22 cellular contexts compared by ENCODE assay signal in the genomic region with DNA sequence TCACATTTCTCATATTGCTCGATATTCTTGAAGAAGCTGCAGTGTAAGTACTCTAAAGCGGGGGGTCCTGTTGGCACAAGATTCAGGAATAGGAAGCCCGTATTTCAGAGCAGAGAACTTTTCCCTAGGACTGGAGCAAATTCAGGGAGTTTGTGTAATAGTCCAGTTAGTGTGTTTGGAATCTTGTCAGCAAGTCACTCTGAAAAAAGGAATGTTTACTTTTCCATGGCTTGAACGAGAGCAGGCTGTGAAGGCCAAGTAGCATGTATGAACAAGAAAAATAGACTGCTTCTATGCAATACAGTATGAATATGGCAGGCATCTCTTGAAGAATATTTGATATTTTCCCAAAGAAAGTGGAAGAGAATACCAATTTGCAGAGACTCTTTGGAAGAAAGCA. TPM values are rescaled to one million over a fixed set of nuclear protein-coding genes. Genes with fewer than 3 reads are reported as not detected.
DNase-seq lines count a peak whose midpoint lies in the region; FAIRE-seq and TF ChIP-seq lines count a peak whose summit lies in the region.
"Had no signal": no experiment of that assay in that cellular context is flagged by ENCODE, and none has a peak within 500 bp of the region (broad histone marks: within the 10 kb centered on the region; RNA-seq: fewer than 3 reads in every experiment).

No MANE protein-coding gene starts in this region.

- no peaks in the 10 kb centered on the region for H3K4me1 Mint-ChIP-seq in immature natural killer cell

- intact Hi-C loops in left ventricle myocardium inferior (cut with micrococcal nuclease) (no loop called here), PC-9 (cut with micrococcal nuclease; ENCODE audit: unreplicated experiment) (no loop called here)

- H2AFZ ChIP-seq in PC-9 = no peak overlapping the region

- CTCF ChIA-PET in PC-9 (lab: Charles Lee) = no interaction called here

- no peaks in the 10 kb centered on the region for H3K9me2 ChIP-seq in PC-9 (ENCODE audit: insufficient read depth)

- H3K36me3 Mint-ChIP-seq in immature natural killer cell = peaks cover 28 to 41% (median 31%) of the 10 kb centered on the region in 3 donors

- no peak for TF ChIP-seq CTCF in coronary artery (IDR thresholded peaks at IDR 0.05)
- no peak for TF ChIP-seq CTCF in left ventricle myocardium inferior (IDR thresholded peaks at IDR 0.05; ENCODE audit: borderline replicate concordance)
- TF ChIP-seq CTCF in neutrophil (IDR thresholded peaks at IDR 0.05) = no peak
- TF ChIP-seq CTCF in PC-9 (conservative IDR thresholded peaks at IDR 0.05) = no peak

- no peak overlapping the region for H3K4me2 ChIP-seq in PC-9

- no peaks in the 10 kb centered on the region for H3K9me3 Mint-ChIP-seq in immature natural killer cell
- H3K9me3 Mint-ChIP-seq: CD8-positive, alpha-beta T cell; naive B cell had no signal

- H3K27me3 Mint-ChIP-seq in immature natural killer cell (ENCODE audit: low read depth in 3 of 3) = no peaks in the 10 kb centered on the region
- H3K27me3 Mint-ChIP-seq: naive B cell had no signal

- no peaks in the 10 kb centered on the region for H3K9me3 ChIP-seq in left ventricle myocardium inferior (replicated peaks)
- H3K9me3 ChIP-seq in neutrophil = no peaks in the 10 kb centered on the region
- no peaks in the 10 kb centered on the region for H3K9me3 ChIP-seq in PC-9 (ENCODE audit: insufficient read depth, low read depth)
- H3K9me3 ChIP-seq: HAP-1 had no signal

- peak overlapping the region; percentile 16 for H3K4me3 ChIP-seq in coronary artery
- peak overlapping the region; percentile 5 for H3K4me3 ChIP-seq in left ventricle myocardium inferior
- no peak overlapping the region for H3K4me3 ChIP-seq in neutrophil (ENCODE audit: low read depth in 1 of 2, low read length in 1 of 2)
- no peak overlapping the region for H3K4me3 ChIP-seq in PC-9
- H3K4me3 ChIP-seq: HAP-1 had no signal

- H3K4me1 ChIP-seq in left ventricle myocardium inferior (peaks cover 23% of the 10 kb centered on the region), neutrophil (ENCODE audit: control insufficient read depth in 1 of 2, insufficient read depth in 1 of 2, low read depth in 1 of 2, low read length in 1 of 2) (peaks cover 8% of the 10 kb centered on the region in 2 experiments), PC-9 (replicated peaks; ENCODE audit: insufficient read depth) (no peaks in the 10 kb centered on the region)

- no peak for FAIRE-seq in HTR-8/SVneo (lab: Jason Lieb, UNC)

- no peaks in the 10 kb centered on the region for H3K27me3 ChIP-seq in left ventricle myocardium inferior (ENCODE audit: low read depth)
- H3K27me3 ChIP-seq in neutrophil = no peaks in the 10 kb centered on the region
- H3K27me3 ChIP-seq in PC-9 (ENCODE audit: insufficient read depth, low read depth) = no peaks in the 10 kb centered on the region
- H3K27me3 ChIP-seq: dorsolateral prefrontal cortex had no signal

- H3K27ac ChIP-seq in coronary artery (peak overlapping the region; percentile 32 to 79), left ventricle myocardium inferior (replicated peaks) (peak overlapping the region; percentile 79), neutrophil (peak overlapping the region; percentile 35), PC-9 (no peak overlapping the region)

- H4K20me1 ChIP-seq in PC-9 (ENCODE audit: insufficient read depth) = no peaks in the 10 kb centered on the region

- H3K27ac Mint-ChIP-seq in immature natural killer cell = no peak overlapping the region
- H3K27ac Mint-ChIP-seq: CD8-positive, alpha-beta T cell had no signal

- no peaks in the 10 kb centered on the region for H3K79me2 ChIP-seq in PC-9 (ENCODE audit: low read depth)

- POLR2A ChIA-PET in PC-9 (lab: Charles Lee; ENCODE audit: unreplicated experiment) = no interaction called here

- DNase-seq in AG08396 (ENCODE audit: low spot score) (peak; percentile 20), coronary artery (ENCODE audit: low spot score) (no peak), left ventricle myocardium inferior (no peak), NCI-H1092 (lab: John Stamatoyannopoulos, UW) (no peak), PC-9 (no peak), HTR-8/SVneo (ENCODE audit: insufficient read length, low spot score) (no peak), immature natural killer cell (no peak)
- DNase-seq: ACHN; activated CD4-positive, CD25-positive, alpha-beta regulatory T cell treated with anti-CD3 and anti-CD28 coated beads, Interleukin-2, amount 50 U/mL, for 72 hours; activated CD8-positive, alpha-beta memory T cell treated with anti-CD3 and anti-CD28 coated beads, Interleukin-2, amount 50 U/mL, for 4 hours; CD8-positive, alpha-beta T cell; DMS79 treated with DMSO at 0.1 percent for 48 hours; dorsolateral prefrontal cortex; foreskin fibroblast; naive B cell; NCI-H1417; PC-3; stimulated activated CD4-positive, alpha-beta T cell treated with anti-CD3 and anti-CD28 coated beads, Interleukin-15, amount 100 ng/mL, for 24 hours; stimulated activated naive CD8-positive, alpha-beta T cell treated with anti-CD3 and anti-CD28 coated beads, Interleukin-15, Interleukin-2, amounts not matched to agents 100 U/mL and 50 U/mL, for 24 hours; T1000 had no signal

- BruUV-seq in PC-9 (replicated peaks; lab: Mats Ljungman, UMichigan) = no TSS peak

- no peaks in the 10 kb centered on the region for H3F3A ChIP-seq in PC-9 (ENCODE audit: insufficient read depth, low read depth)

- H3K36me3 ChIP-seq in left ventricle myocardium inferior (peaks cover 60% of the 10 kb centered on the region), neutrophil (peaks cover 69% of the 10 kb centered on the region), PC-9 (ENCODE audit: low read depth) (0 out of 2 replicates have a peak, but pooled peaks cover 10% of the 10 kb centered on the region)

- H3K4me3 Mint-ChIP-seq in immature natural killer cell = no peak overlapping the region
- H3K4me3 Mint-ChIP-seq: CD8-positive, alpha-beta T cell had no signal

RNA-seq across cellular contexts. Expression of a gene that starts 39.8 kb away (rescaled TPM):
- total RNA-seq in left ventricle myocardium inferior (41.8 TPM), PC-9 (2021) (83.5 and 86.0 TPM in 2 replicates)
- 100 to 1,000 TPM in 2 of 3 donors, 10 to 100 TPM in 1; 79.8 to 149 (median 103) TPM for polyA plus RNA-seq in immature natural killer cell

RNA-seq across cellular contexts. Expression of a gene that starts 40.1 kb away (rescaled TPM):
- total RNA-seq in left ventricle myocardium inferior = 8.6 TPM
- 82.0 and 82.6 TPM in 2 replicates for total RNA-seq in PC-9 (2021)
- polyA plus RNA-seq in immature natural killer cell = 10 to 100 TPM; 58.3 to 69.4 (median 59.6) TPM

Comparison
In these comparisons a context has a peak if more than half of its experiments do, and no peak if none do; other contexts are left out.
1. H3K4me3 ChIP-seq: peak in coronary artery (single experiment) and left ventricle myocardium inferior (single experiment); none in neutrophil (0 of 2) and PC-9 (single experiment).